8 cellular contexts compared by ENCODE assay signal in the genomic region with DNA sequence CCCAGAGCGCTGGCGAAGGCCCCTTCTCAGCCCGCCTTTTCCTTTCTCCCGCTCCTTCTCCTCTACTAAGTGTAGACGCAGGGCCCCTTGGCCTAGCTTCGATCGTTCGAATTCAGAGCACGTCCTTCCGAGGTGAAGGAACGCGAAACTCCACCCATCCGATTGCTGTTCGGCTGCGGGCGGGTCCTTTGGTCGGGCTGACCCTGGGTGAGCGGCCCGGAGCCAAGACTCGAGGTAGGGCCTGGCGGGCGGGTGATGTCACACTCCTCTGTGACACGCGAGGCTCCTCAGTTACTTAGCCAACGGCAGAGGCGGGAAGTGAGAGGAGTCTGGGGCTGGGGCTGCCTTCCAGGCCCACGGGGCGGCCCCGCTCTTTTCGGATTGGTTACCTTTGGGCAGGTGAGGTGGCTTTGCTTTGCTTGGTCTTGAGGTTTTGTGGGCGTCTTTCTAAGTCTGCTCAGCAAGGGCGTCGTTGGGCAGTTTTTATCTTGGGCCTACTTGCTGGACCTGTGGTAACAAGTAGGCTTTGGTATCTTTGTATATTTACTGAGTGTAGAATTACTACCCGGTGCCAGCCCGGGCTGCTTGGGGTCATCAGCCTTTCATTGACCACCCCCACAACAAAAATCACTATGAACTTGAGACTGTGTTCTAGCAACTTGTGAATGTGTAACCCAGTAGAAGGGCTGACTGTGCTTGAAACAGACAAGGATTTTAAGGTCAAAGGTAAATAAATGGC. TPM values are rescaled to one million over a fixed set of nuclear protein-coding genes. Genes with fewer than 3 reads are reported as not detected.
DNase-seq lines count a peak whose midpoint lies in the region; ATAC-seq, FAIRE-seq and TF ChIP-seq lines count a peak whose summit lies in the region.

No MANE protein-coding gene starts in this region.

- H3K4me3 ChIP-seq in cardiac fibroblast (replicated peaks in 1 of 2; ENCODE audit: low read depth in 2 of 2, low read length in 2 of 2) (peak overlapping the region; percentile 79 to 95), kidney (ENCODE audit: low read length in 2 of 2) (peak overlapping the region; percentile 98 to 100)

- H3K27ac ChIP-seq in kidney (ENCODE audit: low read depth in 2 of 2, low read length in 2 of 2): peak overlapping the region; percentile 99 to 100

- DNase-seq in GM18507 (ENCODE audit: extremely low spot score, insufficient read length, low read depth): peak; percentile 40
- DNase-seq in NCI-H2081 treated with DMSO at 0.1 percent for 48 hours (lab: John Stamatoyannopoulos, UW): peak; percentile 14
- DNase-seq in activated CD4-positive, CD25-positive, alpha-beta regulatory T cell (lab: John Stamatoyannopoulos, UW): peak; percentile 69 to 72 (median 70)
- peak; percentile 84 to 92 for DNase-seq in cardiac fibroblast (ENCODE audit: low read depth in 2 of 2)
- peak; percentile 97 for DNase-seq in kidney
- DNase-seq in stimulated activated CD4-positive, alpha-beta T cell treated with anti-CD3 and anti-CD28 coated beads, Interleukin-15, amount 100 ng/mL, for 48 hours (ENCODE audit: low read depth in 2 of 2): peak; percentile 84 to 85
- no peak for DNase-seq in midbrain (lab: John Stamatoyannopoulos, UW)

- peak; percentile 49 for ATAC-seq in HG02870 (IDR thresholded peaks at IDR 0.05; ENCODE audit: unreplicated experiment)

- H3K4me1 ChIP-seq in kidney (ENCODE audit: control insufficient read depth in 1 of 2, insufficient read depth in 1 of 2, low read depth in 1 of 2, low read length in 2 of 2): peaks cover 12 to 15% of the 10 kb centered on the region in 2 donors

- FAIRE-seq in GM18507 (lab: Jason Lieb, UNC): peak; percentile 81
- FAIRE-seq in kidney (lab: Jason Lieb, UNC): no peak

- no peaks in the 10 kb centered on the region for H3K9me3 ChIP-seq in kidney (ENCODE audit: control insufficient read depth in 1 of 2, low read length in 2 of 2)

- intact Hi-C loops in kidney (cut with DNase I): no loop called here

- peak overlapping the region; percentile 95 to 100 for H3K9ac ChIP-seq in kidney (ENCODE audit: low read length in 2 of 2)

- TF ChIP-seq CTCF in cardiac fibroblast (IDR thresholded peaks at IDR 0.05; ENCODE audit: low read depth, low read length) (no peak), kidney (IDR thresholded peaks at IDR 0.05; ENCODE audit: borderline replicate concordance, extremely low read depth, insufficient read depth) (no peak)

- H3K36me3 ChIP-seq in kidney (ENCODE audit: control insufficient read depth in 1 of 2, insufficient read depth in 2 of 2, low read length in 2 of 2): no peaks in the 10 kb centered on the region

RNA-seq across cellular contexts. Expression of gene TMBIM6, which starts 0.7 kb away (rescaled TPM):
- total RNA-seq in kidney: 724 TPM
- 644 TPM for polyA plus RNA-seq in kidney (ENCODE audit: insufficient read depth, low read depth, low replicate concordance)

RNA-seq across cellular contexts. Expression of gene FMNL3, which starts 34.8 kb away (rescaled TPM):
- total RNA-seq in kidney: 25.6 TPM
- polyA plus RNA-seq in kidney (ENCODE audit: insufficient read depth, low read depth, low replicate concordance): 6.3 TPM
